Comparison of ENCODE assay signal across 8 cellular contexts in genomic region chr2:176269319-176270099, GRCh38. TPM values are rescaled to one million over a fixed set of nuclear protein-coding genes. Genes with fewer than 3 reads are reported as not detected.
DNase-seq lines count a peak whose midpoint lies in the region; ATAC-seq and TF ChIP-seq lines count a peak whose summit lies in the region.

Gene MTX2 (plus strand): TSS chr2:176269442. CDS start chr2:176269630, 188 bp downstream.

- peak in 1 of 4 donors; percentile 56 for TF ChIP-seq POLR2A in stomach (IDR thresholded peaks at IDR 0.05)

- peaks cover 53% of the 10 kb centered on the region for H3K79me2 ChIP-seq in GM23248 (ENCODE audit: insufficient read depth)

- peak within 1 kb of the TSS; percentile 93 for H3K27ac Mint-ChIP-seq in activated T-helper 2 cell treated with anti-CD3 and anti-CD28 coated beads, Interferon-gamma antibody, Interleukin-2, Interleukin-4, amounts not matched to agents 10 μg/mL and 5 μg/mL and 100 μg/mL, durations not matched to agents 14 hours and 24 hours and 36 hours
- peak within 1 kb of the TSS; percentile 95 for H3K27ac Mint-ChIP-seq in nephron progenitor cell

- H3K9me2 ChIP-seq in GM23248 (ENCODE audit: insufficient read depth), result no peaks in the 10 kb centered on the region

- peak within 1 kb of the TSS; percentile 97 for H2AFZ ChIP-seq in GM23248

- H3K4me3 Mint-ChIP-seq in activated T-helper 2 cell treated with anti-CD3 and anti-CD28 coated beads, Interferon-gamma antibody, Interleukin-2, Interleukin-4, amounts not matched to agents 10 μg/mL and 5 μg/mL and 100 μg/mL, durations not matched to agents 14 hours and 24 hours and 36 hours (ENCODE audit: low read depth), result peak within 1 kb of the TSS; percentile 97
- H3K4me3 Mint-ChIP-seq in nephron progenitor cell, result peak within 1 kb of the TSS; percentile 98

- H3K4me1 ChIP-seq in GM23248 (ENCODE audit: insufficient read depth) (0 out of 2 replicates have a peak, but pooled peaks cover 9% of the 10 kb centered on the region), RWPE2 (ENCODE audit: insufficient read depth, poor library complexity, severe bottlenecking) (peaks cover 13% of the 10 kb centered on the region), stomach (peaks cover 0 to 34% (median 13%) of the 10 kb centered on the region in 4 donors)

- H3K4me3 ChIP-seq in GM23248 (peak within 1 kb of the TSS; percentile 98), RWPE2 (ENCODE audit: severe bottlenecking) (peak within 1 kb of the TSS; percentile 48), fibroblast of pulmonary artery (replicated peaks; ENCODE audit: low read depth, low read length) (peak within 1 kb of the TSS; percentile 89), stomach (peak within 1 kb of the TSS; percentile 57 to 86 (median 73))

- H3K36me3 ChIP-seq in GM23248 (ENCODE audit: low read depth), result no peaks in the 10 kb centered on the region
- peaks cover 14% of the 10 kb centered on the region for H3K36me3 ChIP-seq in RWPE2 (ENCODE audit: low read depth)
- no peaks in the 10 kb centered on the region for H3K36me3 ChIP-seq in stomach

- peak; percentile 95 for ATAC-seq in RWPE2 (ENCODE audit: low read depth)

- H3K4me1 Mint-ChIP-seq in activated T-helper 2 cell treated with anti-CD3 and anti-CD28 coated beads, Interferon-gamma antibody, Interleukin-2, Interleukin-4, amounts not matched to agents 10 μg/mL and 5 μg/mL and 100 μg/mL, durations not matched to agents 14 hours and 24 hours and 36 hours (ENCODE audit: low read depth), result peaks cover 8% of the 10 kb centered on the region
- peaks cover 45% of the 10 kb centered on the region for H3K4me1 Mint-ChIP-seq in nephron progenitor cell

- TF ChIP-seq EP300 in stomach (IDR thresholded peaks at IDR 0.05), result no peak

- no peaks in the 10 kb centered on the region for H3K27me3 ChIP-seq in GM23248 (replicated peaks; ENCODE audit: insufficient read depth)
- H3K27me3 ChIP-seq in RWPE2 (ENCODE audit: insufficient read depth, poor library complexity, severe bottlenecking), result no peaks in the 10 kb centered on the region
- peaks cover 0 to 7% (median 0%) of the 10 kb centered on the region in 3 donors for H3K27me3 ChIP-seq in stomach

- H3K9me3 Mint-ChIP-seq in activated T-helper 2 cell treated with anti-CD3 and anti-CD28 coated beads, Interferon-gamma antibody, Interleukin-2, Interleukin-4, amounts not matched to agents 10 μg/mL and 5 μg/mL and 100 μg/mL, durations not matched to agents 14 hours and 24 hours and 36 hours, result no peaks in the 10 kb centered on the region
- no peaks in the 10 kb centered on the region for H3K9me3 Mint-ChIP-seq in nephron progenitor cell

- peak within 1 kb of the TSS; percentile 88 for H3K4me2 ChIP-seq in GM23248 (ENCODE audit: unreplicated experiment)

- intact Hi-C loops in activated T-helper 2 cell treated with anti-CD3 and anti-CD28 coated beads, Interferon-gamma antibody, Interleukin-2, Interleukin-4, amounts not matched to agents 10 μg/mL and 5 μg/mL and 100 μg/mL, durations not matched to agents 14 hours and 24 hours and 36 hours (cut with micrococcal nuclease), result no loop called here
- intact Hi-C loops in stomach (cut with DNase I; ENCODE audit: low total_unique reads), result no loop called here

- H3F3A ChIP-seq in GM23248 (ENCODE audit: insufficient read depth), result no peaks in the 10 kb centered on the region; the same call in 1 of the 2 replicates

- 1 to 2% methylated on average over 40 to 55 of the region's 58 CpGs for WGBS in GM23248 (ENCODE audit: low coverage in 1 of 2, low lambda C conversion rate in 2 of 2, missing lambda C conversion rate in 2 of 2), 2 experiments
- WGBS in stomach, 5 donors, result 0 to 1% (median 0%) methylated on average over 26 to 58 of the region's 58 CpGs

- no peaks in the 10 kb centered on the region for H4K20me1 ChIP-seq in GM23248 (ENCODE audit: insufficient read depth)

- no peaks in the 10 kb centered on the region for H3K9me3 ChIP-seq in GM23248 (ENCODE audit: low read depth)
- H3K9me3 ChIP-seq in RWPE2 (ENCODE audit: severe bottlenecking), result no peaks in the 10 kb centered on the region
- H3K9me3 ChIP-seq in stomach, result no peaks in the 10 kb centered on the region

- DNase-seq in EL, result peak; percentile 73
- DNase-seq in GM23248, result peak; percentile 87
- DNase-seq in LHCN-M2 (ENCODE audit: low read depth), result peak; percentile 55
- DNase-seq in RWPE2 (ENCODE audit: low spot score), result peak; percentile 66
- DNase-seq in activated T-helper 2 cell treated with anti-CD3 and anti-CD28 coated beads, Interferon-gamma antibody, Interleukin-2, Interleukin-4, amounts not matched to agents 10 μg/mL and 5 μg/mL and 100 μg/mL, durations not matched to agents 14 hours and 24 hours and 36 hours (ENCODE audit: low spot score), result peak; percentile 70
- peak; percentile 69 for DNase-seq in fibroblast of pulmonary artery (ENCODE audit: low read depth)
- DNase-seq in nephron progenitor cell, result peak; percentile 85
- peak; percentile 78 for DNase-seq in stomach

- TF ChIP-seq CTCF in RWPE2 (IDR thresholded peaks at IDR 0.05; ENCODE audit: poor library complexity, severe bottlenecking) (no peak), fibroblast of pulmonary artery (IDR thresholded peaks at IDR 0.05; ENCODE audit: low read length, missing control alignments) (no peak), nephron progenitor cell (IDR thresholded peaks at IDR 0.05) (no peak), stomach (IDR thresholded peaks at IDR 0.05) (peak in 2 of 7 experiments; percentile 6 to 33)

- in situ Hi-C loops in GM23248 (cut with MboI), result no loop called here

- H3K9ac ChIP-seq in GM23248, result peak within 1 kb of the TSS; percentile 92

- H3K36me3 Mint-ChIP-seq in activated T-helper 2 cell treated with anti-CD3 and anti-CD28 coated beads, Interferon-gamma antibody, Interleukin-2, Interleukin-4, amounts not matched to agents 10 μg/mL and 5 μg/mL and 100 μg/mL, durations not matched to agents 14 hours and 24 hours and 36 hours (ENCODE audit: low read depth), result peaks cover 3% of the 10 kb centered on the region
- peaks cover 19% of the 10 kb centered on the region for H3K36me3 Mint-ChIP-seq in nephron progenitor cell (ENCODE audit: low read depth)

- peaks cover 11% of the 10 kb centered on the region for H3K27me3 Mint-ChIP-seq in activated T-helper 2 cell treated with anti-CD3 and anti-CD28 coated beads, Interferon-gamma antibody, Interleukin-2, Interleukin-4, amounts not matched to agents 10 μg/mL and 5 μg/mL and 100 μg/mL, durations not matched to agents 14 hours and 24 hours and 36 hours (ENCODE audit: low read depth)
- peaks cover 6% of the 10 kb centered on the region for H3K27me3 Mint-ChIP-seq in nephron progenitor cell (ENCODE audit: low read depth, poor library complexity)

- H3K27ac ChIP-seq in GM23248, result peak within 1 kb of the TSS; percentile 68
- H3K27ac ChIP-seq in RWPE2 (ENCODE audit: poor library complexity, severe bottlenecking), result peak within 1 kb of the TSS; percentile 55
- H3K27ac ChIP-seq in stomach, result peak within 1 kb of the TSS; percentile 88 to 92 (median 91)

RNA-seq across cellular contexts. Expression of gene MTX2, which starts in this region (rescaled TPM):
- 47.9 and 49.3 TPM in 2 replicates for total RNA-seq in GM23248 (2014; rRNA removed; shearing (Covaris generic))
- polyA plus RNA-seq in GM23248 (2016; fragmentation: Nextera tagmentation; extraction: Ambion mirVana), result 60.6 and 61.8 TPM in 2 replicates
- 32.3 and 37.8 TPM in 2 replicates for total RNA-seq in LHCN-M2 (2014; rRNA removed)
- polyA plus RNA-seq in LHCN-M2 (2012), result 24.7 TPM
- total RNA-seq in activated T-helper 2 cell treated with anti-CD3 and anti-CD28 coated beads, Interferon-gamma antibody, Interleukin-2, Interleukin-4, amounts not matched to agents 10 μg/mL and 5 μg/mL and 100 μg/mL, durations not matched to agents 14 hours and 24 hours and 36 hours, result 26.0 and 26.2 TPM in 2 replicates
- total RNA-seq in stomach, result 100 to 1,000 TPM in 2 of 5 donors, 10 to 100 TPM in 3; 12.2 to 150 (median 22.4) TPM
- polyA plus RNA-seq in stomach, result 10 to 100 TPM; 36.2 to 47.9 (median 38.0) TPM

Comparison
In these comparisons a context has a peak if more than half of its experiments do, and no peak if none do; other contexts are left out.
1. Peak in every context shown above with its lines: DNase-seq, ATAC-seq, H3K4me3 ChIP-seq and H3K27ac ChIP-seq.
2. H3K4me3 ChIP-seq: peak in every context shown above with its lines; median percentile 98 in GM23248; 89 in fibroblast of pulmonary artery; 73 in stomach; 48 in RWPE2.